ENCODE assay signal across 18 cellular contexts in genomic region chr2:238709961-238710360, GRCh38.
DNase-seq lines count a peak whose midpoint lies in the region; ATAC-seq, FAIRE-seq and TF ChIP-seq lines count a peak whose summit lies in the region.
"Had no signal": no experiment of that assay in that cellular context is flagged by ENCODE, and none has a peak within 500 bp of the region (broad histone marks: within the 10 kb centered on the region; RNA-seq: fewer than 3 reads in every experiment).

No MANE protein-coding gene starts in this region.

- H3K27me3 ChIP-seq in stomach smooth muscle (ENCODE audit: control insufficient read depth in 1 of 2, insufficient read depth in 2 of 2, low read length in 2 of 2) = no peaks in the 10 kb centered on the region

- H3K9me3 ChIP-seq in stomach smooth muscle (ENCODE audit: control insufficient read depth in 2 of 2, low read length in 2 of 2) = no peaks in the 10 kb centered on the region

- H3K36me3 Mint-ChIP-seq in nephron progenitor cell (ENCODE audit: low read depth) = no peaks in the 10 kb centered on the region
- H3K36me3 Mint-ChIP-seq: CD8-positive, alpha-beta memory T cell had no signal

- no peaks in the 10 kb centered on the region for H3K36me3 ChIP-seq in stomach smooth muscle (ENCODE audit: control insufficient read depth in 2 of 2, insufficient read depth in 2 of 2, low read length in 2 of 2)

- H3K4me1 Mint-ChIP-seq in nephron progenitor cell = no peaks in the 10 kb centered on the region
- H3K4me1 Mint-ChIP-seq: CD8-positive, alpha-beta memory T cell had no signal

- no peak overlapping the region for H3K9ac ChIP-seq in stomach smooth muscle (ENCODE audit: low read length in 2 of 2)

- peak overlapping the region; percentile 53 for H3K27ac ChIP-seq in stomach smooth muscle (ENCODE audit: low read length)

- peak; percentile 79 for DNase-seq in AG10803 (ENCODE audit: low read depth)
- peak; percentile 60 for DNase-seq in fibroblast of the conjunctiva (ENCODE audit: low read depth)
- DNase-seq in nephron progenitor cell = no peak
- DNase-seq in activated CD8-positive, alpha-beta memory T cell treated with anti-CD3 and anti-CD28 coated beads, Interleukin-2, amount 50 U/mL, for 4 hours = no peak
- DNase-seq in dedifferentiated amniotic fluid mesenchymal stem cell (ENCODE audit: extremely low spot score) = no peak
- DNase-seq: C1 segment of cervical spinal cord; CD8-positive, alpha-beta memory T cell; KG1; NCI-H1105 treated with DMSO at 0.1 percent for 48 hours; NCI-H1694; NCI-H2081 treated with DMSO at 0.1 percent for 48 hours had no signal

- H3K4me3 ChIP-seq in AG10803 (ENCODE audit: low read length) (no peak overlapping the region), stomach smooth muscle (ENCODE audit: low read length in 2 of 2) (no peak overlapping the region)

- H3K9me3 Mint-ChIP-seq in nephron progenitor cell = no peaks in the 10 kb centered on the region
- H3K9me3 Mint-ChIP-seq: CD8-positive, alpha-beta memory T cell had no signal

- H3K4me3 Mint-ChIP-seq in nephron progenitor cell = no peak overlapping the region
- H3K4me3 Mint-ChIP-seq: CD8-positive, alpha-beta memory T cell had no signal

- H3K27me3 Mint-ChIP-seq in nephron progenitor cell (ENCODE audit: low read depth, poor library complexity) = peaks cover 7% of the 10 kb centered on the region

- H3K27ac Mint-ChIP-seq in nephron progenitor cell = no peak overlapping the region
- H3K27ac Mint-ChIP-seq: CD8-positive, alpha-beta memory T cell had no signal

- H3K4me1 ChIP-seq in stomach smooth muscle (ENCODE audit: control insufficient read depth, insufficient read depth, low read length) = peaks cover 22% of the 10 kb centered on the region

- TF ChIP-seq CTCF in AG10803 (conservative IDR thresholded peaks at IDR 0.05; ENCODE audit: low read length) = no peak
- no peak for TF ChIP-seq CTCF in nephron progenitor cell (IDR thresholded peaks at IDR 0.05)

- no peak for ATAC-seq in HG03354 (IDR thresholded peaks at IDR 0.05; ENCODE audit: poor library complexity, severe bottlenecking, unreplicated experiment)
- ATAC-seq: HepG2 had no signal

- peak; percentile 96 for FAIRE-seq in endometrium (lab: Jason Lieb, UNC)
- FAIRE-seq: D721Med, GM12892, GM18507, HepG2 had no signal

Comparison
In these comparisons a context has a peak if more than half of its experiments do, and no peak if none do; other contexts are left out.
1. DNase-seq: peak in AG10803 (single experiment) and fibroblast of the conjunctiva (single experiment); none in nephron progenitor cell (single experiment), activated CD8-positive, alpha-beta memory T cell treated with anti-CD3 and anti-CD28 coated beads, Interleukin-2, amount 50 U/mL, for 4 hours (single experiment) and dedifferentiated amniotic fluid mesenchymal stem cell (single experiment).